Comparison of ENCODE assay signal across 1 cellular context in genomic region chr14:79627058-79627457, GRCh38.
TF ChIP-seq lines count a peak whose summit lies in the region.

No MANE protein-coding gene starts in this region.

TF ChIP-seq in HepG2, 621 proteins besides CTCF, POLR2A, EP300 and RAD21 (continued from another document):
- TF ChIP-seq SKIL (CRISPR knock-in tag; IDR thresholded peaks at IDR 0.05; ENCODE audit: borderline replicate concordance) (no peak), ETS1 (CRISPR knock-in tag; IDR thresholded peaks at IDR 0.05) (no peak), ZNF333 (CRISPR knock-in tag; IDR thresholded peaks at IDR 0.05; ENCODE audit: borderline replicate concordance) (no peak), CCDC6 (CRISPR knock-in tag; IDR thresholded peaks at IDR 0.05) (no peak), ZNF362 (CRISPR knock-in tag; IDR thresholded peaks at IDR 0.05; ENCODE audit: borderline replicate concordance) (no peak), NR3C1 (CRISPR knock-in tag; IDR thresholded peaks at IDR 0.05) (no peak)
